17 cellular contexts compared by ENCODE assay signal in genomic region chr5:64622991-64623390, GRCh38.
DNase-seq lines count a peak whose midpoint lies in the region; ATAC-seq, FAIRE-seq and TF ChIP-seq lines count a peak whose summit lies in the region.
"Had no signal": no experiment of that assay in that cellular context is flagged by ENCODE, and none has a peak within 500 bp of the region (broad histone marks: within the 10 kb centered on the region; RNA-seq: fewer than 3 reads in every experiment).

No MANE protein-coding gene starts in this region.

- H3K4me1 Mint-ChIP-seq in stimulated activated effector memory CD8-positive, alpha-beta T cell treated with anti-CD3 and anti-CD28 coated beads, Interleukin-12 subunit alpha, Interleukin-12 subunit beta, amount 100 ng/mL, for 72 hours, result no peaks in the 10 kb centered on the region
- H3K4me1 Mint-ChIP-seq: CD4-positive, alpha-beta memory T cell; GM23338; H9 had no signal

- H3K4me3 Mint-ChIP-seq in stimulated activated effector memory CD8-positive, alpha-beta T cell treated with anti-CD3 and anti-CD28 coated beads, Interleukin-12 subunit alpha, Interleukin-12 subunit beta, amount 100 ng/mL, for 72 hours, result no peak overlapping the region
- H3K4me3 Mint-ChIP-seq: CD4-positive, alpha-beta memory T cell; GM23338; H9 had no signal

- TF ChIP-seq POLR2A in GM12891 (IDR thresholded peaks at IDR 0.05; ENCODE audit: low read depth, low read length), result no peak

- no peaks in the 10 kb centered on the region for H3K36me3 Mint-ChIP-seq in stimulated activated effector memory CD8-positive, alpha-beta T cell treated with anti-CD3 and anti-CD28 coated beads, Interleukin-12 subunit alpha, Interleukin-12 subunit beta, amount 100 ng/mL, for 72 hours
- H3K36me3 Mint-ChIP-seq: CD4-positive, alpha-beta memory T cell had no signal

- DNase-seq in stimulated activated effector memory CD8-positive, alpha-beta T cell treated with anti-CD3 and anti-CD28 coated beads, Interleukin-12 subunit alpha, Interleukin-12 subunit beta, amount 100 ng/mL, for 72 hours (ENCODE audit: low spot score in 2 of 2), result no peak
- no peak for DNase-seq in GM12891 (ENCODE audit: insufficient read length, low spot score)
- DNase-seq in foreskin melanocyte, result no peak
- DNase-seq: C1 segment of cervical spinal cord; Calu3; CD4-positive, alpha-beta memory T cell; COR-L47; DMS53; DMS79 treated with DMSO at 0.1 percent for 48 hours; GF-D8; H9 had no signal

- no peak overlapping the region for H3K27ac Mint-ChIP-seq in stimulated activated effector memory CD8-positive, alpha-beta T cell treated with anti-CD3 and anti-CD28 coated beads, Interleukin-12 subunit alpha, Interleukin-12 subunit beta, amount 100 ng/mL, for 72 hours
- H3K27ac Mint-ChIP-seq: CD4-positive, alpha-beta memory T cell; GM23338; H9 had no signal

- no peaks in the 10 kb centered on the region for H3K9me3 Mint-ChIP-seq in stimulated activated effector memory CD8-positive, alpha-beta T cell treated with anti-CD3 and anti-CD28 coated beads, Interleukin-12 subunit alpha, Interleukin-12 subunit beta, amount 100 ng/mL, for 72 hours
- H3K9me3 Mint-ChIP-seq: GM23338 had no signal

- no peak for FAIRE-seq in GM12891 (lab: Jason Lieb, UNC)
- FAIRE-seq: GM19239 had no signal

- ATAC-seq in GM18907 (IDR thresholded peaks at IDR 0.05; ENCODE audit: unreplicated experiment) (peak; percentile 75), HG03354 (IDR thresholded peaks at IDR 0.05; ENCODE audit: poor library complexity, severe bottlenecking, unreplicated experiment) (peak; percentile 54), GM19455 (IDR thresholded peaks at IDR 0.05; ENCODE audit: unreplicated experiment) (no peak)
- peak; percentile 71 for ATAC-seq in stimulated activated effector memory CD8-positive, alpha-beta T cell treated with anti-CD3 and anti-CD28 coated beads, Interleukin-12 subunit alpha, Interleukin-12 subunit beta, amount 100 ng/mL, for 72 hours
- ATAC-seq: GM23338, HCT116 had no signal

TF ChIP-seq in GM12891, 5 proteins besides CTCF, POLR2A, EP300 and RAD21:
- no peak for TF ChIP-seq PAX5 (IDR thresholded peaks at IDR 0.05; ENCODE audit: insufficient read depth, low read length, severe bottlenecking)
- TF ChIP-seq TAF1 (IDR thresholded peaks at IDR 0.05; ENCODE audit: low read depth, low read length), result no peak
- TF ChIP-seq POLR2AphosphoS5 (IDR thresholded peaks at IDR 0.05; ENCODE audit: low read depth, low read length), result no peak
- no peak for TF ChIP-seq SPI1 (IDR thresholded peaks at IDR 0.05; ENCODE audit: low read depth, low read length)
- TF ChIP-seq POU2F2 (IDR thresholded peaks at IDR 0.05; ENCODE audit: low read depth, low read length), result no peak
